In genomic region chr3:186619787-186620212, GRCh38 we compare ENCODE assay signal across 1 cellular context.
TF ChIP-seq lines count a peak whose summit lies in the region.

No MANE protein-coding gene starts in this region.

TF ChIP-seq in HepG2, 621 proteins besides CTCF, POLR2A, EP300 and RAD21 (continued from another document):
- TF ChIP-seq TEAD3 (CRISPR knock-in tag; optimal IDR thresholded peaks at IDR 0.05; ENCODE audit: borderline replicate concordance) (peak; percentile 12), FUBP1 (CRISPR knock-in tag; IDR thresholded peaks at IDR 0.05; ENCODE audit: borderline replicate concordance) (no peak), ZC3H4 (CRISPR knock-in tag; IDR thresholded peaks at IDR 0.05; ENCODE audit: borderline replicate concordance) (0 out of 2 replicates have a peak, but pooled peaks have one; percentile 40), ZNF660 (CRISPR knock-in tag; IDR thresholded peaks at IDR 0.05; ENCODE audit: borderline replicate concordance, low read depth) (no peak), ERF (CRISPR knock-in tag; IDR thresholded peaks at IDR 0.05) (peak; percentile 2; the same call in 1 of the 2 replicates), ZNF747 (CRISPR knock-in tag; IDR thresholded peaks at IDR 0.05; ENCODE audit: borderline replicate concordance) (peak; percentile 29), MTF1 (CRISPR knock-in tag; IDR thresholded peaks at IDR 0.05) (no peak)
